In genomic region chr3:134294302-134294925, GRCh38 we compare ENCODE assay signal across 8 cellular contexts. TPM values are rescaled to one million over a fixed set of nuclear protein-coding genes. Genes with fewer than 3 reads are reported as not detected.
DNase-seq lines count a peak whose midpoint lies in the region; ATAC-seq lines count a peak whose summit lies in the region.

No MANE protein-coding gene starts in this region.

- peak in 3 of 5 experiments; percentile 24 to 93 (median 81) for DNase-seq in T-helper 2 cell
- peak in 8 of 9 donors; percentile 43 to 69 (median 62) for DNase-seq in naive thymus-derived CD4-positive, alpha-beta T cell
- no peak for DNase-seq in NCI-H1436 treated with DMSO at 0.1 percent for 48 hours (lab: John Stamatoyannopoulos, UW)
- DNase-seq in hypothalamus (lab: John Stamatoyannopoulos, UW), result no peak
- no peak for DNase-seq in NCI-H345 treated with DMSO at 0.1 percent for 48 hours (lab: John Stamatoyannopoulos, UW; ENCODE audit: unreplicated experiment)
- no peak for DNase-seq in head of caudate nucleus

- intact Hi-C loops in naive thymus-derived CD4-positive, alpha-beta T cell (cut with micrococcal nuclease), result loop anchor here (2.0 kb wide), 1 partner anchor 44 kb away; the partner anchor contains the start of gene RYK (in 2 of the 2)
- intact Hi-C loops in head of caudate nucleus (cut with DNase I), result no loop called here

- no peaks in the 10 kb centered on the region for H3K9me3 ChIP-seq in naive thymus-derived CD4-positive, alpha-beta T cell (ENCODE audit: control insufficient read depth in 2 of 3, low read length in 3 of 3)

- H3K4me1 ChIP-seq in naive thymus-derived CD4-positive, alpha-beta T cell (ENCODE audit: control insufficient read depth in 2 of 2, insufficient read depth in 2 of 2, low read length in 2 of 2), result peaks cover 15 to 18% of the 10 kb centered on the region in 2 donors

- H3K9me3 Mint-ChIP-seq in naive thymus-derived CD4-positive, alpha-beta T cell, result peaks cover 0 to 5% (median 0%) of the 10 kb centered on the region in 11 donors

- CTCF ChIA-PET in naive thymus-derived CD4-positive, alpha-beta T cell (lab: Charles Lee), result no interaction called here

- H3K4me1 Mint-ChIP-seq in naive thymus-derived CD4-positive, alpha-beta T cell, result peaks cover 0 to 5% (median 0%) of the 10 kb centered on the region in 7 donors

- POLR2A ChIA-PET in naive thymus-derived CD4-positive, alpha-beta T cell (lab: Charles Lee), result interaction anchor here (1.3 kb wide), 1 partner anchor 44 kb away, joined by 3 read pairs; the partner anchor contains the start of gene RYK

- no peak overlapping the region for H3K4me3 Mint-ChIP-seq in naive thymus-derived CD4-positive, alpha-beta T cell

- peak; percentile 100 for ATAC-seq in GM18511 (IDR thresholded peaks at IDR 0.05; ENCODE audit: unreplicated experiment)
- peak; percentile 100 for ATAC-seq in HG02852 (IDR thresholded peaks at IDR 0.05; ENCODE audit: unreplicated experiment)
- ATAC-seq in naive thymus-derived CD4-positive, alpha-beta T cell, result peak; percentile 93

- H3K27me3 ChIP-seq in naive thymus-derived CD4-positive, alpha-beta T cell (ENCODE audit: control insufficient read depth in 2 of 2, insufficient read depth in 2 of 2, low read length in 2 of 2), result no peaks in the 10 kb centered on the region

- no peaks in the 10 kb centered on the region for H3K36me3 Mint-ChIP-seq in naive thymus-derived CD4-positive, alpha-beta T cell

- no peak overlapping the region for H3K27ac ChIP-seq in naive thymus-derived CD4-positive, alpha-beta T cell (ENCODE audit: low read depth, low read length)

- H3K27ac Mint-ChIP-seq in naive thymus-derived CD4-positive, alpha-beta T cell, result no peak overlapping the region

- no peaks in the 10 kb centered on the region for H3K36me3 ChIP-seq in naive thymus-derived CD4-positive, alpha-beta T cell (ENCODE audit: control insufficient read depth in 2 of 3, insufficient read depth in 3 of 3, low read length in 3 of 3)

- H3K27me3 Mint-ChIP-seq in naive thymus-derived CD4-positive, alpha-beta T cell, result peaks cover 0 to 43% (median 12%) of the 10 kb centered on the region in 5 donors

- H3K4me3 ChIP-seq in naive thymus-derived CD4-positive, alpha-beta T cell (ENCODE audit: low read length), result no peak overlapping the region

RNA-seq across cellular contexts. Expression of gene RYK, which starts 43.8 kb away (rescaled TPM):
- 10 to 100 TPM; 10.7 to 53.5 (median 50.5) TPM for total RNA-seq in naive thymus-derived CD4-positive, alpha-beta T cell
- 10 to 100 TPM in 1 of 2 donors, 1 to 10 TPM in 1; 6.9 to 10.5 TPM for polyA plus RNA-seq in naive thymus-derived CD4-positive, alpha-beta T cell

Comparison
In these comparisons a context has a peak if more than half of its experiments do, and no peak if none do; other contexts are left out.
1. DNase-seq: peak in T-helper 2 cell (3 of 5) and naive thymus-derived CD4-positive, alpha-beta T cell (8 of 9); none in NCI-H1436 treated with DMSO at 0.1 percent for 48 hours (single experiment), hypothalamus (0 of 51), NCI-H345 treated with DMSO at 0.1 percent for 48 hours (single experiment) and head of caudate nucleus (0 of 42).
2. Peak in every context shown above with its lines, with median percentiles within 50 percentile points of each other: ATAC-seq.